In genomic region chr12:76787689-76788088, GRCh38 we compare ENCODE assay signal across 33 cellular contexts.
"Had no signal": no experiment of that assay in that cellular context is flagged by ENCODE, and none has a peak within 500 bp of the region (broad histone marks: within the 10 kb centered on the region; RNA-seq: fewer than 3 reads in every experiment).

No MANE protein-coding gene starts in this region.

- H3K36me3 ChIP-seq: adrenal gland, esophagus squamous epithelium, gastroesophageal sphincter, WERI-Rb-1 had no signal

- H3K9me3 ChIP-seq: adrenal gland, body of pancreas, esophagus squamous epithelium, gastroesophageal sphincter had no signal

- H3K27ac ChIP-seq: body of pancreas, epithelial cell of prostate, esophagus squamous epithelium, gastroesophageal sphincter, WERI-Rb-1 had no signal

- DNase-seq: activated CD4-positive, alpha-beta memory T cell treated with anti-CD3 and anti-CD28 coated beads for 36 hours; activated CD4-positive, alpha-beta T cell treated with anti-CD3 and anti-CD28 coated beads for 36 hours; activated CD4-positive, alpha-beta T cell treated with anti-CD3 and anti-CD28 coated beads, Interleukin-2, amount 10 ng/mL, durations not matched to agents 24 days and 14 days; activated CD4-positive, CD25-positive, alpha-beta regulatory T cell; activated CD4-positive, CD25-positive, alpha-beta regulatory T cell treated with anti-CD3 and anti-CD28 coated beads, Interleukin-2, amount 50 U/mL, for 72 hours; activated CD8-positive, alpha-beta memory T cell treated with anti-CD3 and anti-CD28 coated beads, Interleukin-2, amount 10 ng/mL, durations not matched to agents 7 days and 5 days; activated CD8-positive, alpha-beta memory T cell treated with anti-CD3 and anti-CD28 coated beads, Interleukin-2, amount 50 U/mL, for 4 hours; activated CD8-positive, alpha-beta T cell treated with anti-CD3 and anti-CD28 coated beads, Interleukin-2, amount 10 ng/mL, durations not matched to agents 7 days and 5 days; activated effector memory CD4-positive, alpha-beta T cell treated with anti-CD3 and anti-CD28 coated beads, Interleukin-2, amount 50 U/mL, for 16 hours; activated naive CD4-positive, alpha-beta T cell treated with anti-CD3 and anti-CD28 coated beads for 36 hours; activated naive CD8-positive, alpha-beta T cell treated with anti-CD3 and anti-CD28 coated beads for 36 hours; activated naive CD8-positive, alpha-beta T cell treated with anti-CD3 and anti-CD28 coated beads, Interleukin-2, amount 50 U/mL, for 24 hours; activated T-cell treated with anti-CD3 and anti-CD28 coated beads, Interleukin-2, amount 50 U/mL, for 1 hour; activated T-cell treated with anti-CD3 and anti-CD28 coated beads, Interleukin-2, amount 50 U/mL, for 48 hours; adrenal gland; amygdala; aorta; body of pancreas; caudate nucleus; cortex of kidney; dermis blood vessel endothelial cell; effector CD4-positive, alpha-beta T cell; esophagus squamous epithelium; foreskin melanocyte; T-helper 1 cell; T-helper 17 cell; T1000; WERI-Rb-1 had no signal

- H3K4me3 ChIP-seq: adrenal gland, body of pancreas, esophagus squamous epithelium, gastroesophageal sphincter had no signal

- ATAC-seq: activated CD4-positive, alpha-beta T cell treated with anti-CD3 and anti-CD28 coated beads for 36 hours; activated CD8-positive, alpha-beta memory T cell treated with anti-CD3 and anti-CD28 coated beads, Interleukin-2, amount 10 ng/mL, durations not matched to agents 7 days and 5 days; activated CD8-positive, alpha-beta T cell treated with anti-CD3 and anti-CD28 coated beads, Interleukin-2, amount 10 ng/mL, durations not matched to agents 7 days and 5 days; activated naive CD8-positive, alpha-beta T cell treated with anti-CD3 and anti-CD28 coated beads, Interleukin-2, amount 50 U/mL, for 24 hours; body of pancreas; gastroesophageal sphincter; T-helper 17 cell had no signal

- H3K27me3 ChIP-seq: adrenal gland, body of pancreas, esophagus squamous epithelium, gastroesophageal sphincter had no signal

- FAIRE-seq: colon, endometrium, endothelial cell of umbilical vein had no signal
